Comparison of ENCODE assay signal across 11 cellular contexts in the genomic region with DNA sequence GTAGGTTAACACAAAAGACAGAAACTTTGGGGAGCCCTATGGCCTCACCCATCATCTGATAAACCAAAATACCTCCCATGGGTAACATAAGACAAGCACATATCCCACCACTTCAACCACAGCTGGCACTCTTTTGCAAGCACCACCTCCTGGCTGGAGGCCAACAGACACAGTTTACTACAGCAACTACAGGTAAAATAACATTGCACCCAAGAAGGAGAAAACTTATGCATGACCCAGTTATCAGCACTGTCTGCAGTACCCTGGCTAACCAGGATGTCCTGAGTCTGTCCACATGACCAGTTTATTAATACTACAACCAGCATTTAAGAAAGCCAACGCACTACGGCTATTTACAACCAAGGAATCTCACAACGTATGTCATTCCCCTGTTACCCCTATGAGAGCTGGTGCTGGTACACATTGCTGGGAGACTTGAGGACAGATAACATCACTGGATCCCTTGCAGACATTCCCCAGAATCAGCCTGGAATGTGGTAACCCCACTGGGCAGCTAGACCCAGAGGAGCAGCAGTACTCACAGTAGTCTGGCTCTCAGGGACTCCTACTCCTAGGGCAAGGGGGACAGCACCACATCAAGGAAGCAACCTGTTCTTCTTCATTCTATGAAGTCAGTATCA. TPM values are rescaled to one million over a fixed set of nuclear protein-coding genes. Genes with fewer than 3 reads are reported as not detected.
DNase-seq lines count a peak whose midpoint lies in the region; ATAC-seq, FAIRE-seq and TF ChIP-seq lines count a peak whose summit lies in the region.
"Had no signal": no experiment of that assay in that cellular context is flagged by ENCODE, and none has a peak within 500 bp of the region (broad histone marks: within the 10 kb centered on the region; RNA-seq: fewer than 3 reads in every experiment).

No MANE protein-coding gene starts in this region.

- no peaks in the 10 kb centered on the region for H3K27me3 Mint-ChIP-seq in type B pancreatic cell
- H3K27me3 Mint-ChIP-seq: activated CD4-positive, alpha-beta memory T cell treated with anti-CD3 and anti-CD28 coated beads, Interleukin-2, amount 10 ng/mL, durations not matched to agents 7 days and 5 days; activated naive CD8-positive, alpha-beta T cell had no signal

- dilution Hi-C loops in keratinocyte (cut with MboI; ENCODE audit: extremely low pct_ligation_motif_present, low sequenced_read_pairs) = no loop called here

- H3K9ac ChIP-seq in keratinocyte (ENCODE audit: control insufficient read depth, extremely low read depth, insufficient read depth, low read length) = no peak overlapping the region

- no peak overlapping the region for H3K27ac Mint-ChIP-seq in type B pancreatic cell
- H3K27ac Mint-ChIP-seq: activated CD4-positive, alpha-beta memory T cell treated with anti-CD3 and anti-CD28 coated beads, Interleukin-2, amount 10 ng/mL, durations not matched to agents 7 days and 5 days; activated naive CD8-positive, alpha-beta T cell had no signal

- H3K4me2 ChIP-seq in keratinocyte (ENCODE audit: control insufficient read depth, extremely low read depth, insufficient read depth, low read depth, low read length) = peak overlapping the region; percentile 44

- H3K9me3 Mint-ChIP-seq in type B pancreatic cell = peaks cover 4% of the 10 kb centered on the region

- peaks cover 3% of the 10 kb centered on the region for H3K4me1 Mint-ChIP-seq in type B pancreatic cell (ENCODE audit: unreplicated experiment)

- H3K4me3 Mint-ChIP-seq in type B pancreatic cell = no peak overlapping the region
- H3K4me3 Mint-ChIP-seq: activated CD4-positive, alpha-beta memory T cell treated with anti-CD3 and anti-CD28 coated beads, Interleukin-2, amount 10 ng/mL, durations not matched to agents 7 days and 5 days; activated naive CD8-positive, alpha-beta T cell had no signal

- H3K4me1 ChIP-seq in right atrium auricular region (peaks cover 0 to 34% of the 10 kb centered on the region in 2 donors), keratinocyte (ENCODE audit: control insufficient read depth, extremely low read depth, insufficient read depth, low read length) (peaks cover 15% of the 10 kb centered on the region)

- H4K20me1 ChIP-seq in keratinocyte (ENCODE audit: control insufficient read depth, extremely low read depth, insufficient read depth, low read length) = no peaks in the 10 kb centered on the region

- H3K9me3 ChIP-seq in right atrium auricular region (no peaks in the 10 kb centered on the region), keratinocyte (ENCODE audit: control insufficient read depth, low read depth, low read length) (no peaks in the 10 kb centered on the region)
- H3K9me3 ChIP-seq: testis had no signal

- ATAC-seq in Right ventricle myocardium inferior (peak; percentile 44), HG03469 (IDR thresholded peaks at IDR 0.05; ENCODE audit: unreplicated experiment) (no peak), HG03025 (IDR thresholded peaks at IDR 0.05; ENCODE audit: low FRiP score, unreplicated experiment) (no peak)

- H3K9me1 ChIP-seq in keratinocyte (ENCODE audit: control insufficient read depth, extremely low read depth, insufficient read depth, low read length) = no peaks in the 10 kb centered on the region

- peaks cover 5% of the 10 kb centered on the region for H3K79me2 ChIP-seq in keratinocyte (ENCODE audit: control insufficient read depth, insufficient read depth, low read length)

- H2AFZ ChIP-seq in keratinocyte (ENCODE audit: control insufficient read depth, low read length) = no peak overlapping the region

- intact Hi-C loops in Right ventricle myocardium inferior (cut with DNase I) = no loop called here

- DNase-seq in Right ventricle myocardium inferior (ENCODE audit: missing footprints) = no peak
- DNase-seq in right atrium auricular region (ENCODE audit: low spot score) = no peak
- peak; percentile 55 for DNase-seq in RPMI8226
- no peak for DNase-seq in keratinocyte (ENCODE audit: low read depth, low spot score)
- DNase-seq in type B pancreatic cell (ENCODE audit: extremely low spot score, unreplicated experiment) = no peak
- DNase-seq in SKM-1 treated with dmso at 0.1 percent for 144 hours (lab: John Stamatoyannopoulos, UW; ENCODE audit: unreplicated experiment) = no peak
- DNase-seq: activated CD4-positive, alpha-beta memory T cell treated with anti-CD3 and anti-CD28 coated beads, Interleukin-2, amount 10 ng/mL, durations not matched to agents 7 days and 5 days had no signal

- TF ChIP-seq CTCF in right atrium auricular region (IDR thresholded peaks at IDR 0.05) = no peak
- TF ChIP-seq CTCF in keratinocyte (optimal IDR thresholded peaks at IDR 0.05 in 1 of 3, IDR thresholded peaks at IDR 0.05 in 1 of 3, conservative IDR thresholded peaks at IDR 0.05 in 1 of 3; ENCODE audit: extremely low read depth in 1 of 3, insufficient read depth in 2 of 3, low read length in 3 of 3) = no peak
- no peak for TF ChIP-seq CTCF in type B pancreatic cell (conservative IDR thresholded peaks at IDR 0.05)

- peak; percentile 41 for FAIRE-seq in keratinocyte (lab: Jason Lieb, UNC)

- H3K27ac ChIP-seq in right atrium auricular region = no peak overlapping the region
- H3K27ac ChIP-seq in keratinocyte (ENCODE audit: control insufficient read depth, insufficient read depth, low read length) = no peak overlapping the region
- H3K27ac ChIP-seq: testis had no signal

- H3K27me3 ChIP-seq in right atrium auricular region (no peaks in the 10 kb centered on the region), keratinocyte (ENCODE audit: control insufficient read depth, extremely low read depth, insufficient read depth, low read length) (no peaks in the 10 kb centered on the region)
- H3K27me3 ChIP-seq: testis had no signal

- H3K36me3 ChIP-seq in right atrium auricular region (no peaks in the 10 kb centered on the region), keratinocyte (ENCODE audit: control insufficient read depth in 2 of 2, extremely low read depth in 1 of 2, insufficient read depth in 2 of 2, low read length in 2 of 2) (no peaks in the 10 kb centered on the region)

- H3K36me3 Mint-ChIP-seq in type B pancreatic cell = peaks cover 5% of the 10 kb centered on the region

- H3K4me3 ChIP-seq in right atrium auricular region (no peak overlapping the region), keratinocyte (ENCODE audit: control insufficient read depth in 2 of 3, extremely low read depth in 1 of 3, insufficient read depth in 2 of 3, low read depth in 1 of 3, low read length in 3 of 3) (no peak overlapping the region)
- H3K4me3 ChIP-seq: testis had no signal

RNA-seq across cellular contexts. Expression of a gene that starts 32.0 kb away (rescaled TPM):
- total RNA-seq in Right ventricle myocardium inferior (38.0 TPM), right atrium auricular region (10 to 100 TPM; 32.2 to 32.3 TPM), type B pancreatic cell (ENCODE audit: low replicate concordance) (41.8 and 42.1 TPM in 2 replicates)
- polyA plus RNA-seq in keratinocyte = 15.8 to 19.6 TPM (median 16.4 TPM) in 3 replicates
- polyA plus RNA-seq in keratinocyte (2011; ENCODE audit: low read depth) = 17.8 TPM
- 9.2 and 15.3 TPM in 2 replicates for polyA plus RNA-seq in keratinocyte (2011; cell fraction: cytosol; rRNA removed)
- polyA plus RNA-seq in keratinocyte (2011; cell fraction: nucleus; rRNA removed) = 18.9 and 19.4 TPM in 2 replicates
- 10.7 and 13.7 TPM in 2 replicates for polyA plus RNA-seq in keratinocyte (2012; ENCODE audit: low replicate concordance)
- 12.1 to 31.0 TPM (median 20.7 TPM) in 3 replicates for polyA minus RNA-seq in keratinocyte
- 11.7 TPM for polyA minus RNA-seq in keratinocyte (2011; cell fraction: cytosol; rRNA and poly(A)+ RNA removed)
- 14.8 and 22.0 TPM in 2 replicates for polyA minus RNA-seq in keratinocyte (2011; cell fraction: nucleus; rRNA and poly(A)+ RNA removed)
